16 cellular contexts compared by ENCODE assay signal in the genomic region with DNA sequence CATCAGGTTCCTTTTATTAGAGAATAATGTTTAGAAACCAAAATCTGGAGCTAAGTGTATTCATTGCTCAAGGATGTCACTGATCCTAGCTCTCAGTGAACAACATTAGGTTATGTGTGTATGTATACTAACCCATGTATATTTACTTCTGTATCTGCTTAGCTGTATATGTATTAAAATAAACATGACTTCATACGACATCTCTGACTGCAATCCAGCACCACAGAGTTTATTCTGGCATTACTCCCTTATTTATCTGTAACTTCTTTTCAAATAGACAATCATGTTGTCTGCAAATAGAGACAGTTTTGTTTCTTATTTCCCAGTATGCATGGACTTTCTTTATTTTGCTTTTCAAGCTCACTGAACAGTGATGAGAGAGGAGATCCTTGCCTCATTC.
DNase-seq lines count a peak whose midpoint lies in the region; ATAC-seq, FAIRE-seq and TF ChIP-seq lines count a peak whose summit lies in the region.
"Had no signal": no experiment of that assay in that cellular context is flagged by ENCODE, and none has a peak within 500 bp of the region (broad histone marks: within the 10 kb centered on the region; RNA-seq: fewer than 3 reads in every experiment).

No MANE protein-coding gene starts in this region.

- WGBS in A549 (ENCODE audit: missing lambda C conversion rate): 7% methylated on average over 1 of the region's 1 CpG
- 23 to 31% (median 26%) methylated on average over 1 of the region's 1 CpG for WGBS in psoas muscle, 3 donors

- no peak for TF ChIP-seq EP300 in A549 (IDR thresholded peaks at IDR 0.05)

- FAIRE-seq in A549 (lab: Jason Lieb, UNC): peak; percentile 65
- FAIRE-seq: A204.1, HepG2 had no signal

- ATAC-seq in A549 (no peak), psoas muscle (peak in 3 of 4 donors; percentile 34 to 56 (median 50))
- ATAC-seq: HepG2 had no signal

- DNase-seq in A549 (ENCODE audit: low read depth in 1 of 2, low spot score in 1 of 2) (no peak), Karpas-422 (peak; percentile 26), psoas muscle (no peak), posterior cingulate gyrus (no peak), COR-L47 (lab: John Stamatoyannopoulos, UW) (no peak), H4 (ENCODE audit: low spot score) (no peak)
- DNase-seq: Calu3; CD4-positive, alpha-beta memory T cell; DMS79 treated with DMSO at 0.1 percent for 48 hours; GF-D8; GOT3; H9 had no signal

- H3K4me2 ChIP-seq in A549 (no peak overlapping the region), Karpas-422 (ENCODE audit: low read depth, low read length, poor library complexity, severe bottlenecking) (no peak overlapping the region)
- H3K4me2 ChIP-seq: BLaER1 had no signal

- H2AFZ ChIP-seq in Karpas-422 (ENCODE audit: low read length): no peak overlapping the region

- H3K9me3 ChIP-seq in A549 (no peaks in the 10 kb centered on the region), Karpas-422 (ENCODE audit: low read length) (no peaks in the 10 kb centered on the region), psoas muscle (no peaks in the 10 kb centered on the region)

- no peak for TF ChIP-seq POLR2A in A549 (IDR thresholded peaks at IDR 0.05; ENCODE audit: low read length)

- H4K20me1 ChIP-seq in Karpas-422 (ENCODE audit: insufficient read depth, low read depth, low read length): no peaks in the 10 kb centered on the region
- H4K20me1 ChIP-seq: BLaER1 had no signal

- intact Hi-C loops in psoas muscle (cut with DNase I): no loop called here
- intact Hi-C loops in posterior cingulate gyrus (cut with DNase I): loop anchor here (10.0 kb wide), 1 partner anchor 144 kb away; no protein-coding TSS in a partner anchor

- H3K79me2 ChIP-seq in Karpas-422 (ENCODE audit: low read length): no peaks in the 10 kb centered on the region

- H3K4me3 ChIP-seq in A549 (no peak overlapping the region), Karpas-422 (ENCODE audit: low read length) (no peak overlapping the region), psoas muscle (no peak overlapping the region)
- H3K4me3 ChIP-seq: BLaER1 had no signal

- POLR2A ChIA-PET in A549 (lab: Yijun Ruan, JAX): no interaction called here

- H3K27ac ChIP-seq in A549: no peak overlapping the region
- no peak overlapping the region for H3K27ac ChIP-seq in Karpas-422 (ENCODE audit: low read length)
- peak overlapping the region; percentile 51 for H3K27ac ChIP-seq in VCaP
- peak overlapping the region; percentile 56 for H3K27ac ChIP-seq in psoas muscle
- H3K27ac ChIP-seq: BLaER1 had no signal

- TF ChIP-seq CTCF in A549 (IDR thresholded peaks at IDR 0.05) (no peak), VCaP (conservative IDR thresholded peaks at IDR 0.05) (no peak), psoas muscle (IDR thresholded peaks at IDR 0.05) (no peak)

- no peaks in the 10 kb centered on the region for H3K36me3 ChIP-seq in Karpas-422 (ENCODE audit: insufficient read depth, low read length)
- no peaks in the 10 kb centered on the region for H3K36me3 ChIP-seq in psoas muscle (ENCODE audit: insufficient read depth in 1 of 2, low read depth in 1 of 2)
- H3K36me3 ChIP-seq: BLaER1 had no signal

- H3K27me3 ChIP-seq in Karpas-422 (ENCODE audit: low read length) (no peaks in the 10 kb centered on the region; the same call in 1 of the 2 replicates), psoas muscle (ENCODE audit: insufficient read depth in 3 of 3, low read length in 2 of 3) (no peaks in the 10 kb centered on the region)
- H3K27me3 ChIP-seq: BLaER1 had no signal

- no peak for TF ChIP-seq RAD21 in A549 (conservative IDR thresholded peaks at IDR 0.05 in 1 of 2, IDR thresholded peaks at IDR 0.05 in 1 of 2)

- CTCF ChIA-PET in A549 (lab: Yijun Ruan, JAX): interaction anchor here (1.1 to 2.1 kb wide), 2 partner anchors 11 to 144 kb away, joined by 3 to 4 read pairs; no protein-coding TSS in a partner anchor

- H3K9me2 ChIP-seq in Karpas-422 (replicated peaks; ENCODE audit: insufficient read depth, low read length): no peaks in the 10 kb centered on the region

- H3K4me1 ChIP-seq in A549: no peaks in the 10 kb centered on the region
- no peaks in the 10 kb centered on the region for H3K4me1 ChIP-seq in Karpas-422 (ENCODE audit: low read length)
- peaks cover 48% of the 10 kb centered on the region for H3K4me1 ChIP-seq in psoas muscle

- H3K9ac ChIP-seq in Karpas-422 (ENCODE audit: low read length): no peak overlapping the region
- H3K9ac ChIP-seq: BLaER1 had no signal

TF ChIP-seq in A549, 52 proteins besides CTCF, POLR2A, EP300 and RAD21:
- TF ChIP-seq RNF2 (IDR thresholded peaks at IDR 0.05; ENCODE audit: borderline replicate concordance, low read depth): no peak
- no peak for TF ChIP-seq KDM1A (IDR thresholded peaks at IDR 0.05; ENCODE audit: low read depth)
- no peak for TF ChIP-seq ZFP36 (IDR thresholded peaks at IDR 0.05; ENCODE audit: borderline replicate concordance, partially characterized antibody)
- TF ChIP-seq, protein P1, sequence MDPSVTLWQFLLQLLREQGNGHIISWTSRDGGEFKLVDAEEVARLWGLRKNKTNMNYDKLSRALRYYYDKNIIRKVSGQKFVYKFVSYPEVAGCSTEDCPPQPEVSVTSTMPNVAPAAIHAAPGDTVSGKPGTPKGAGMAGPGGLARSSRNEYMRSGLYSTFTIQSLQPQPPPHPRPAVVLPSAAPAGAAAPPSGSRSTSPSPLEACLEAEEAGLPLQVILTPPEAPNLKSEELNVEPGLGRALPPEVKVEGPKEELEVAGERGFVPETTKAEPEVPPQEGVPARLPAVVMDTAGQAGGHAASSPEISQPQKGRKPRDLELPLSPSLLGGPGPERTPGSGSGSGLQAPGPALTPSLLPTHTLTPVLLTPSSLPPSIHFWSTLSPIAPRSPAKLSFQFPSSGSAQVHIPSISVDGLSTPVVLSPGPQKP (IDR thresholded peaks at IDR 0.05; ENCODE audit: low read depth, low read length): no peak
- TF ChIP-seq FOSB (CRISPR knock-in tag; IDR thresholded peaks at IDR 0.05): no peak
- TF ChIP-seq, protein P2, sequence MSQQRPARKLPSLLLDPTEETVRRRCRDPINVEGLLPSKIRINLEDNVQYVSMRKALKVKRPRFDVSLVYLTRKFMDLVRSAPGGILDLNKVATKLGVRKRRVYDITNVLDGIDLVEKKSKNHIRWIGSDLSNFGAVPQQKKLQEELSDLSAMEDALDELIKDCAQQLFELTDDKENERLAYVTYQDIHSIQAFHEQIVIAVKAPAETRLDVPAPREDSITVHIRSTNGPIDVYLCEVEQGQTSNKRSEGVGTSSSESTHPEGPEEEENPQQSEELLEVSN (IDR thresholded peaks at IDR 0.05; ENCODE audit: borderline replicate concordance, low read depth): no peak
- TF ChIP-seq JUN (IDR thresholded peaks at IDR 0.05): no peak
- TF ChIP-seq, protein P3, sequence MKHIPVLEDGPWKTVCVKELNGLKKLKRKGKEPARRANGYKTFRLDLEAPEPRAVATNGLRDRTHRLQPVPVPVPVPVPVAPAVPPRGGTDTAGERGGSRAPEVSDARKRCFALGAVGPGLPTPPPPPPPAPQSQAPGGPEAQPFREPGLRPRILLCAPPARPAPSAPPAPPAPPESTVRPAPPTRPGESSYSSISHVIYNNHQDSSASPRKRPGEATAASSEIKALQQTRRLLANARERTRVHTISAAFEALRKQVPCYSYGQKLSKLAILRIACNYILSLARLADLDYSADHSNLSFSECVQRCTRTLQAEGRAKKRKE (CRISPR knock-in tag; IDR thresholded peaks at IDR 0.05; ENCODE audit: low read depth): no peak
- TF ChIP-seq HOXB13 (CRISPR knock-in tag; IDR thresholded peaks at IDR 0.05; ENCODE audit: low read depth): no peak
- TF ChIP-seq TFCP2L1 (CRISPR knock-in tag; IDR thresholded peaks at IDR 0.05): no peak

Comparison
In these comparisons a context has a peak if more than half of its experiments do, and no peak if none do; other contexts are left out.
1. ATAC-seq: peak in psoas muscle (3 of 4); none in A549 (0 of 2).
2. H3K27ac ChIP-seq: peak in VCaP (single experiment) and psoas muscle (single experiment); none in A549 (0 of 2) and Karpas-422 (single experiment).